Comparison of ENCODE assay signal across 8 cellular contexts in genomic region chr7:55557666-55558188, GRCh38. TPM values are rescaled to one million over a fixed set of nuclear protein-coding genes. Genes with fewer than 3 reads are reported as not detected.
A peak's percentile ranks its signal among the peaks of the same experiment; 100 is the strongest.
DNase-seq lines count a peak whose midpoint lies in the region; ATAC-seq lines count a peak whose summit lies in the region.

No MANE protein-coding gene starts in this region.

- no peaks in the 10 kb centered on the region for H3K9me3 ChIP-seq in aorta (ENCODE audit: control insufficient read depth, low read length)

- 86 to 89% methylated on average over 7 of the region's 7 CpGs for WGBS in aorta, 2 donors

- no peak overlapping the region for H3K4me3 ChIP-seq in aorta (ENCODE audit: low read length in 2 of 2)

- DNase-seq in HUDEP-2 (lab: John Stamatoyannopoulos, UW; ENCODE audit: unreplicated experiment in 76 of 76) (peak in 72 of 76 experiments; percentile 19 to 87 (median 60)), islet precursor cell (peak; percentile 60), ACHN (no peak), caudate nucleus (lab: John Stamatoyannopoulos, UW) (no peak), SKM-1 treated with dmso at 0.1 percent for 144 hours (lab: John Stamatoyannopoulos, UW; ENCODE audit: unreplicated experiment) (no peak), aorta (no peak)

- H3K27ac ChIP-seq in caudate nucleus (ENCODE audit: low read depth, low read length) (no peak overlapping the region), aorta (ENCODE audit: low read depth in 1 of 2, low read length in 2 of 2) (no peak overlapping the region)

- H3K36me3 ChIP-seq in aorta (ENCODE audit: control insufficient read depth in 1 of 2, insufficient read depth in 2 of 2, low read length in 1 of 2) = peaks cover 0 to 2% of the 10 kb centered on the region in 2 donors

- in situ Hi-C loops in ACHN (cut with HindIII; ENCODE audit: low pct_ligation_motif_present, low pct_unique_long_range_greater_than_20kb, low sequenced_read_pairs) = no loop called here

- H3K27me3 ChIP-seq in aorta (ENCODE audit: control insufficient read depth in 1 of 2, insufficient read depth in 2 of 2, low read length in 1 of 2) = no peaks in the 10 kb centered on the region

- H3K4me1 ChIP-seq in aorta (ENCODE audit: control insufficient read depth in 1 of 2, insufficient read depth in 2 of 2, low read length in 2 of 2) = no peaks in the 10 kb centered on the region

- ATAC-seq in GM18520 (IDR thresholded peaks at IDR 0.05; ENCODE audit: unreplicated experiment) (peak; percentile 71), GM21619 (IDR thresholded peaks at IDR 0.05; ENCODE audit: unreplicated experiment) (peak; percentile 74), aorta (ENCODE audit: low FRiP score) (no peak)

- intact Hi-C loops in aorta (cut with DNase I) = no loop called here

RNA-seq across cellular contexts. Expression of gene VOPP1, which starts 14.6 kb away (rescaled TPM):
- total RNA-seq in aorta = 10 to 100 TPM; 74.1 to 82.9 TPM
- 10 to 100 TPM; 36.3 to 62.9 TPM for polyA plus RNA-seq in aorta

Comparison
In these comparisons a context has a peak if more than half of its experiments do, and no peak if none do; other contexts are left out.
1. DNase-seq: peak in HUDEP-2 (72 of 76) and islet precursor cell (single experiment); none in ACHN (single experiment), caudate nucleus (0 of 61), SKM-1 treated with dmso at 0.1 percent for 144 hours (single experiment) and aorta (0 of 2).